Comparison of ENCODE assay signal across 1 cellular context in the genomic region with DNA sequence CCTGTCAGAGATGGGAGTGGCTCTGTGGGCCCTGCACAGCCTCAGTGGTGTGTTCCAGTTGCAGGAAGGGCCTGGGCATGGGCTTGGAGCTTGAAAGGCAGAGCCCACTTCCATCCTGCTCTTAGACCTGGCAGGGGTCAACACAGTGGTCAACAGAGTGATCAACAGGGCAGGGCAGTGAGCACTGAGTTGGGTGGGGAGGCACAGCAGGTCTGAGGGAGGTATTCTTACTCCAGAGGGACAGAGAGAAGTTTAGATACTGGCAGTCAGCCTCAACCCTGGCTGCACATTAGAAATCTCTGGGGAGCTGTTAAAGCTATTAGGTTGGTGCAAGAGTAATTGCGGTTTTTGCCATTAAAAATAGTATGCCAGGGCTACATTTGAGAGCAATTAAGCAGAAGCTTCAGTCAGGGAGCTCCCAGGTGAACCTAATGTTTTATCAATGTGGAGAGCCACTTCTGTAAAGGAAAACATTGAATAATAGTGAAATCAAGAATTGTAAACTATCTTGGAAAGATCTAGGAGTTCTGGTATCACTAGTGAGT.
TF ChIP-seq lines count a peak whose summit lies in the region.

No MANE protein-coding gene starts in this region.

TF ChIP-seq in GM23338, 12 proteins besides CTCF, POLR2A, EP300 and RAD21 (continued from another document):
- TF ChIP-seq, protein P1, sequence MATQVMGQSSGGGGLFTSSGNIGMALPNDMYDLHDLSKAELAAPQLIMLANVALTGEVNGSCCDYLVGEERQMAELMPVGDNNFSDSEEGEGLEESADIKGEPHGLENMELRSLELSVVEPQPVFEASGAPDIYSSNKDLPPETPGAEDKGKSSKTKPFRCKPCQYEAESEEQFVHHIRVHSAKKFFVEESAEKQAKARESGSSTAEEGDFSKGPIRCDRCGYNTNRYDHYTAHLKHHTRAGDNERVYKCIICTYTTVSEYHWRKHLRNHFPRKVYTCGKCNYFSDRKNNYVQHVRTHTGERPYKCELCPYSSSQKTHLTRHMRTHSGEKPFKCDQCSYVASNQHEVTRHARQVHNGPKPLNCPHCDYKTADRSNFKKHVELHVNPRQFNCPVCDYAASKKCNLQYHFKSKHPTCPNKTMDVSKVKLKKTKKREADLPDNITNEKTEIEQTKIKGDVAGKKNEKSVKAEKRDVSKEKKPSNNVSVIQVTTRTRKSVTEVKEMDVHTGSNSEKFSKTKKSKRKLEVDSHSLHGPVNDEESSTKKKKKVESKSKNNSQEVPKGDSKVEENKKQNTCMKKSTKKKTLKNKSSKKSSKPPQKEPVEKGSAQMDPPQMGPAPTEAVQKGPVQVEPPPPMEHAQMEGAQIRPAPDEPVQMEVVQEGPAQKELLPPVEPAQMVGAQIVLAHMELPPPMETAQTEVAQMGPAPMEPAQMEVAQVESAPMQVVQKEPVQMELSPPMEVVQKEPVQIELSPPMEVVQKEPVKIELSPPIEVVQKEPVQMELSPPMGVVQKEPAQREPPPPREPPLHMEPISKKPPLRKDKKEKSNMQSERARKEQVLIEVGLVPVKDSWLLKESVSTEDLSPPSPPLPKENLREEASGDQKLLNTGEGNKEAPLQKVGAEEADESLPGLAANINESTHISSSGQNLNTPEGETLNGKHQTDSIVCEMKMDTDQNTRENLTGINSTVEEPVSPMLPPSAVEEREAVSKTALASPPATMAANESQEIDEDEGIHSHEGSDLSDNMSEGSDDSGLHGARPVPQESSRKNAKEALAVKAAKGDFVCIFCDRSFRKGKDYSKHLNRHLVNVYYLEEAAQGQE (IDR thresholded peaks at IDR 0.05; ENCODE audit: unreplicated experiment), result no peak
- TF ChIP-seq NANOG (IDR thresholded peaks at IDR 0.05; ENCODE audit: borderline replicate concordance), result no peak
- TF ChIP-seq ZNF331 (CRISPR knock-in tag; IDR thresholded peaks at IDR 0.05; ENCODE audit: low read depth), result no peak
TF ChIP-seq in GM23338: peak in this region for 0.
